In genomic region chr7:157404845-157405481, GRCh38 we compare ENCODE assay signal across 9 cellular contexts.
DNase-seq lines count a peak whose midpoint lies in the region; ATAC-seq, FAIRE-seq and TF ChIP-seq lines count a peak whose summit lies in the region.
"Had no signal": no experiment of that assay in that cellular context is flagged by ENCODE, and none has a peak within 500 bp of the region (broad histone marks: within the 10 kb centered on the region; RNA-seq: fewer than 3 reads in every experiment).

No MANE protein-coding gene starts in this region.

- H3K9me3 ChIP-seq in DND-41 (ENCODE audit: insufficient read depth, low read length, severe bottlenecking) (no peaks in the 10 kb centered on the region), neutrophil (no peaks in the 10 kb centered on the region)

- H3K36me3 ChIP-seq in DND-41 (ENCODE audit: insufficient read depth, low read length) (peaks cover 79% of the 10 kb centered on the region), neutrophil (peaks cover 21% of the 10 kb centered on the region)

- H3K4me2 ChIP-seq in DND-41 (ENCODE audit: insufficient read depth, low read length): no peak overlapping the region

- TF ChIP-seq CTCF in DND-41 (IDR thresholded peaks at IDR 0.05; ENCODE audit: borderline replicate concordance, extremely low read depth, low read length, poor library complexity, severe bottlenecking) (no peak), neutrophil (IDR thresholded peaks at IDR 0.05) (no peak)

- H3K4me1 ChIP-seq in DND-41 (ENCODE audit: insufficient read depth, low read length): no peaks in the 10 kb centered on the region
- H3K4me1 ChIP-seq in neutrophil (ENCODE audit: control insufficient read depth in 1 of 2, insufficient read depth in 1 of 2, low read depth in 1 of 2, low read length in 1 of 2): peaks cover 24 to 26% of the 10 kb centered on the region in 2 experiments

- peak; percentile 93 for FAIRE-seq in RCC 7860 (lab: Jason Lieb, UNC)

- H2AFZ ChIP-seq in DND-41 (ENCODE audit: low read depth, low read length): no peak overlapping the region

- H4K20me1 ChIP-seq in DND-41 (ENCODE audit: insufficient read depth, low read length): peaks cover 63% of the 10 kb centered on the region

- H3K4me3 ChIP-seq in DND-41 (ENCODE audit: low read depth in 1 of 2, low read length in 2 of 2) (no peak overlapping the region), neutrophil (ENCODE audit: low read depth in 1 of 2, low read length in 1 of 2) (no peak overlapping the region)

- peaks cover 37% of the 10 kb centered on the region for H3K79me2 ChIP-seq in DND-41 (ENCODE audit: insufficient read depth, low read length)

- H3K9ac ChIP-seq in DND-41 (ENCODE audit: low read depth, low read length): no peak overlapping the region

- ATAC-seq in DND-41 (ENCODE audit: insufficient read depth, low read depth): peak; percentile 86
- no peak for ATAC-seq in GM21447 (IDR thresholded peaks at IDR 0.05; ENCODE audit: unreplicated experiment)

- no peaks in the 10 kb centered on the region for H3K27me3 ChIP-seq in DND-41 (ENCODE audit: insufficient read depth, low read length, poor library complexity)
- no peaks in the 10 kb centered on the region for H3K27me3 ChIP-seq in neutrophil

- peak; percentile 77 for DNase-seq in DND-41
- DNase-seq in RCC 7860 (ENCODE audit: low spot score): peak; percentile 99
- peak; percentile 71 for DNase-seq in dermis blood vessel endothelial cell
- DNase-seq in NOMO-1 treated with DMSO at 0.1 percent for 48 hours (lab: John Stamatoyannopoulos, UW; ENCODE audit: unreplicated experiment): no peak
- DNase-seq in hypothalamus (lab: John Stamatoyannopoulos, UW): no peak
- no peak for DNase-seq in central memory CD4-positive, alpha-beta T cell
- DNase-seq: naive B cell had no signal

- H3K27ac ChIP-seq in DND-41 (ENCODE audit: low read length) (peak overlapping the region; percentile 66; the same call in 1 of the 2 replicates), neutrophil (peak overlapping the region; percentile 29)

Comparison
In these comparisons a context has a peak if more than half of its experiments do, and no peak if none do; other contexts are left out.
1. DNase-seq: peak in DND-41 (single experiment), RCC 7860 (single experiment) and dermis blood vessel endothelial cell (single experiment); none in NOMO-1 treated with DMSO at 0.1 percent for 48 hours (single experiment), hypothalamus (0 of 51) and central memory CD4-positive, alpha-beta T cell (single experiment).